Comparison of ENCODE assay signal across 8 cellular contexts in genomic region chr7:93902777-93903423, GRCh38. TPM values are rescaled to one million over a fixed set of nuclear protein-coding genes. Genes with fewer than 3 reads are reported as not detected.
DNase-seq lines count a peak whose midpoint lies in the region; ATAC-seq and TF ChIP-seq lines count a peak whose summit lies in the region.

No MANE protein-coding gene starts in this region.

- no peaks in the 10 kb centered on the region for H3K4me1 Mint-ChIP-seq in activated B cell treated with CpG ODN at 0.5 μM for 24 hours

- POLR2A ChIA-PET in activated B cell treated with CpG ODN at 0.5 μM for 24 hours (lab: Charles Lee): no interaction called here

- no peak overlapping the region for H3K27ac ChIP-seq in vagina

- no peaks in the 10 kb centered on the region for H3K4me1 ChIP-seq in vagina

- H3K4me3 ChIP-seq in GM06990 (replicated peaks; ENCODE audit: low read depth, low read length) (no peak overlapping the region), vagina (no peak overlapping the region)
- H3K4me3 ChIP-seq in Jurkat, Clone E6-1 (ENCODE audit: low read length): no peak overlapping the region

- peaks cover 17% of the 10 kb centered on the region for H3K27me3 Mint-ChIP-seq in activated B cell treated with CpG ODN at 0.5 μM for 24 hours

- no peak for DNase-seq in GM06990 (ENCODE audit: extremely low read depth, insufficient read length)
- peak; percentile 28 for DNase-seq in Jurkat, Clone E6-1 (ENCODE audit: low read depth, low spot score)
- no peak for DNase-seq in activated B cell treated with CpG ODN at 0.5 μM for 24 hours
- DNase-seq in iPS-NIHi7 (ENCODE audit: extremely low spot score): peak; percentile 55
- DNase-seq in vagina (ENCODE audit: extremely low spot score in 2 of 2): no peak
- DNase-seq in NCI-H1436 treated with DMSO at 0.1 percent for 48 hours (lab: John Stamatoyannopoulos, UW): no peak
- no peak for DNase-seq in hippocampal formation (lab: John Stamatoyannopoulos, UW)

- H3K27me3 ChIP-seq in GM06990 (replicated peaks; ENCODE audit: control insufficient read depth, insufficient read depth, low read length) (no peaks in the 10 kb centered on the region), vagina (no peaks in the 10 kb centered on the region)

- no peaks in the 10 kb centered on the region for H3K36me3 Mint-ChIP-seq in activated B cell treated with CpG ODN at 0.5 μM for 24 hours (ENCODE audit: low read depth)

- no peaks in the 10 kb centered on the region for H3K9me3 Mint-ChIP-seq in activated B cell treated with CpG ODN at 0.5 μM for 24 hours

- CTCF ChIA-PET in activated B cell treated with CpG ODN at 0.5 μM for 24 hours (lab: Charles Lee): interaction anchor here (0.6 to 7.1 kb wide), 16 partner anchors 19 to 534 kb away, joined by 3 to 117 read pairs (median 4); partner anchors contain the start of genes COL1A2 and GNG11

- intact Hi-C loops in activated B cell treated with CpG ODN at 0.5 μM for 24 hours (cut with micrococcal nuclease) (loop anchor here (1.0 to 5.0 kb wide), 7 partner anchors 102 to 656 kb away; partner anchors contain the start of gene BET1), vagina (cut with DNase I) (loop anchor here (5.0 kb wide), 1 partner anchor 179 kb away; no protein-coding TSS in a partner anchor)

- no peak for TF ChIP-seq POLR2A in vagina (IDR thresholded peaks at IDR 0.05)

- H3K4me3 Mint-ChIP-seq in activated B cell treated with CpG ODN at 0.5 μM for 24 hours: no peak overlapping the region

- TF ChIP-seq CTCF in GM06990 (IDR thresholded peaks at IDR 0.05; ENCODE audit: insufficient read depth, low read length, poor library complexity, severe bottlenecking) (peak; percentile 84), activated B cell treated with CpG ODN at 0.5 μM for 24 hours (IDR thresholded peaks at IDR 0.05) (peak; percentile 74), vagina (IDR thresholded peaks at IDR 0.05) (peak in 2 of 3 experiments; percentile 24 to 52)

- no peak overlapping the region for H3K27ac Mint-ChIP-seq in activated B cell treated with CpG ODN at 0.5 μM for 24 hours

- H3K36me3 ChIP-seq in GM06990 (ENCODE audit: control insufficient read depth, insufficient read depth, low read length) (no peaks in the 10 kb centered on the region), vagina (no peaks in the 10 kb centered on the region)

- H3K9me3 ChIP-seq in vagina: no peaks in the 10 kb centered on the region

- ATAC-seq in activated B cell treated with CpG ODN at 0.5 μM for 24 hours (ENCODE audit: low read depth) (no peak), HG02840 (IDR thresholded peaks at IDR 0.05; ENCODE audit: low FRiP score, unreplicated experiment) (no peak)

RNA-seq across cellular contexts. Expression of gene GNGT1, which starts 3.5 kb away (rescaled TPM):
- not detected for polyA plus RNA-seq in Jurkat, Clone E6-1 (2012; ENCODE audit: insufficient read depth, insufficient read length)
- not detected in 2 replicates for total RNA-seq in activated B cell treated with CpG ODN at 0.5 μM for 24 hours
- total RNA-seq in vagina: not detected

RNA-seq across cellular contexts. Expression of gene TFPI2, which starts 12.3 kb away (rescaled TPM):
- polyA plus RNA-seq in Jurkat, Clone E6-1 (2012; ENCODE audit: insufficient read depth, insufficient read length): not detected
- total RNA-seq in activated B cell treated with CpG ODN at 0.5 μM for 24 hours (0.73 and 1.4 TPM in 2 replicates), vagina (0.74 TPM)

RNA-seq across cellular contexts. Expression of gene GNG11, which starts 18.6 kb away (rescaled TPM):
- polyA plus RNA-seq in Jurkat, Clone E6-1 (2012; ENCODE audit: insufficient read depth, insufficient read length): not detected
- total RNA-seq in activated B cell treated with CpG ODN at 0.5 μM for 24 hours (2.4 and 2.6 TPM in 2 replicates), vagina (15.0 TPM)

Comparison
In these comparisons a context has a peak if more than half of its experiments do, and no peak if none do; other contexts are left out.
1. DNase-seq: peak in Jurkat, Clone E6-1 (single experiment) and iPS-NIHi7 (single experiment); none in GM06990 (single experiment), activated B cell treated with CpG ODN at 0.5 μM for 24 hours (single experiment), vagina (0 of 2), NCI-H1436 treated with DMSO at 0.1 percent for 48 hours (single experiment) and hippocampal formation (0 of 2).
2. Peak in every context shown above with its lines, with median percentiles within 50 percentile points of each other: CTCF ChIP-seq.